In genomic region chr10:123568751-123569150, GRCh38 we compare ENCODE assay signal across 29 cellular contexts.
"Had no signal": no experiment of that assay in that cellular context is flagged by ENCODE, and none has a peak within 500 bp of the region (broad histone marks: within the 10 kb centered on the region; RNA-seq: fewer than 3 reads in every experiment).

No MANE protein-coding gene starts in this region.

- H3K27ac ChIP-seq: SJCRH30, SK-N-MC, WERI-Rb-1 had no signal

- H3K4me3 Mint-ChIP-seq: activated CD8-positive, alpha-beta T cell treated with anti-CD3 and anti-CD28 coated beads for 36 hours; activated naive CD4-positive, alpha-beta T cell treated with anti-CD3 and anti-CD28 coated beads, Interleukin-2, amount 10 ng/mL, durations not matched to agents 7 days and 5 days; activated naive CD8-positive, alpha-beta T cell; activated naive CD8-positive, alpha-beta T cell treated with anti-CD3 and anti-CD28 coated beads, Interleukin-2, amount 50 U/mL, for 24 hours; activated T-cell treated with anti-CD3 and anti-CD28 coated beads, Interleukin-2, amount 50 U/mL, for 4 hours; activated T-helper 1 cell treated with anti-CD3 and anti-CD28 coated beads, Interleukin-12 subunit alpha, Interleukin-12 subunit beta, Interleukin-2, Interleukin-4 antibody, amounts not matched to agents 30 ng/mL and 10 ng/mL and 1 ng/mL, durations not matched to agents 14 hours and 24 hours and 36 hours; brain had no signal

- ATAC-seq: activated CD8-positive, alpha-beta T cell treated with anti-CD3 and anti-CD28 coated beads for 36 hours; activated T-cell treated with anti-CD3 and anti-CD28 coated beads, Interleukin-2, amount 50 U/mL, for 4 hours; Panc1 had no signal

- H3K9me3 ChIP-seq: MG63, SJCRH30 had no signal

- H3K4me3 ChIP-seq: MG63, SJCRH30, SK-N-MC had no signal

- H3K27me3 ChIP-seq: MG63, SJCRH30 had no signal

- H3K27ac Mint-ChIP-seq: activated CD8-positive, alpha-beta T cell treated with anti-CD3 and anti-CD28 coated beads for 36 hours; activated naive CD4-positive, alpha-beta T cell treated with anti-CD3 and anti-CD28 coated beads, Interleukin-2, amount 10 ng/mL, durations not matched to agents 7 days and 5 days; activated naive CD8-positive, alpha-beta T cell; activated naive CD8-positive, alpha-beta T cell treated with anti-CD3 and anti-CD28 coated beads, Interleukin-2, amount 50 U/mL, for 24 hours; activated T-helper 1 cell treated with anti-CD3 and anti-CD28 coated beads, Interleukin-12 subunit alpha, Interleukin-12 subunit beta, Interleukin-2, Interleukin-4 antibody, amounts not matched to agents 30 ng/mL and 10 ng/mL and 1 ng/mL, durations not matched to agents 14 hours and 24 hours and 36 hours; brain had no signal

- H3K4me1 Mint-ChIP-seq: activated naive CD4-positive, alpha-beta T cell treated with anti-CD3 and anti-CD28 coated beads, Interleukin-2, amount 10 ng/mL, durations not matched to agents 7 days and 5 days; activated naive CD8-positive, alpha-beta T cell treated with anti-CD3 and anti-CD28 coated beads, Interleukin-2, amount 50 U/mL, for 24 hours; brain had no signal

- H3K36me3 ChIP-seq: MG63, SJCRH30, WERI-Rb-1 had no signal

- DNase-seq: activated CD4-positive, alpha-beta T cell treated with anti-CD3 and anti-CD28 coated beads for 1 hour; activated CD4-positive, alpha-beta T cell treated with anti-CD3 and anti-CD28 coated beads for 48 hours; activated CD4-positive, alpha-beta T cell treated with anti-CD3 and anti-CD28 coated beads, Interleukin-2, amount 50 U/mL, for 4 hours; activated CD4-positive, CD25-positive, alpha-beta regulatory T cell; activated CD8-positive, alpha-beta T cell treated with anti-CD3 and anti-CD28 coated beads for 36 hours; activated naive CD4-positive, alpha-beta T cell treated with anti-CD3 and anti-CD28 coated beads, Interleukin-2, amount 10 ng/mL, durations not matched to agents 7 days and 5 days; activated naive CD8-positive, alpha-beta T cell treated with anti-CD3 and anti-CD28 coated beads, Interleukin-2, amount 50 U/mL, for 24 hours; activated T-cell treated with anti-CD3 and anti-CD28 coated beads for 4 hours; activated T-cell treated with anti-CD3 and anti-CD28 coated beads, Interleukin-2, amount 50 U/mL, for 4 hours; anterior cingulate cortex; Kasumi-1; KG1; MG63; MV-4-11; NCI-H1092; NCI-H1436 treated with DMSO at 0.1 percent for 48 hours; NCI-H1694 treated with DMSO at 0.1 percent for 48 hours; NCI-H2029; NCI-H345; NCI-H524 treated with DMSO at 0.1 percent for 48 hours; SHP77; SJCRH30; T1000; WERI-Rb-1 had no signal

- H3K36me3 Mint-ChIP-seq: activated naive CD4-positive, alpha-beta T cell treated with anti-CD3 and anti-CD28 coated beads, Interleukin-2, amount 10 ng/mL, durations not matched to agents 7 days and 5 days; activated naive CD8-positive, alpha-beta T cell; brain had no signal

- H3K9me3 Mint-ChIP-seq: activated CD8-positive, alpha-beta T cell treated with anti-CD3 and anti-CD28 coated beads for 36 hours; activated naive CD4-positive, alpha-beta T cell treated with anti-CD3 and anti-CD28 coated beads, Interleukin-2, amount 10 ng/mL, durations not matched to agents 7 days and 5 days; activated naive CD8-positive, alpha-beta T cell treated with anti-CD3 and anti-CD28 coated beads, Interleukin-2, amount 50 U/mL, for 24 hours; activated T-cell treated with anti-CD3 and anti-CD28 coated beads, Interleukin-2, amount 50 U/mL, for 4 hours; activated T-helper 1 cell treated with anti-CD3 and anti-CD28 coated beads, Interleukin-12 subunit alpha, Interleukin-12 subunit beta, Interleukin-2, Interleukin-4 antibody, amounts not matched to agents 30 ng/mL and 10 ng/mL and 1 ng/mL, durations not matched to agents 14 hours and 24 hours and 36 hours had no signal

- H3K4me1 ChIP-seq: SJCRH30 had no signal
